13 cellular contexts compared by ENCODE assay signal in the genomic region with DNA sequence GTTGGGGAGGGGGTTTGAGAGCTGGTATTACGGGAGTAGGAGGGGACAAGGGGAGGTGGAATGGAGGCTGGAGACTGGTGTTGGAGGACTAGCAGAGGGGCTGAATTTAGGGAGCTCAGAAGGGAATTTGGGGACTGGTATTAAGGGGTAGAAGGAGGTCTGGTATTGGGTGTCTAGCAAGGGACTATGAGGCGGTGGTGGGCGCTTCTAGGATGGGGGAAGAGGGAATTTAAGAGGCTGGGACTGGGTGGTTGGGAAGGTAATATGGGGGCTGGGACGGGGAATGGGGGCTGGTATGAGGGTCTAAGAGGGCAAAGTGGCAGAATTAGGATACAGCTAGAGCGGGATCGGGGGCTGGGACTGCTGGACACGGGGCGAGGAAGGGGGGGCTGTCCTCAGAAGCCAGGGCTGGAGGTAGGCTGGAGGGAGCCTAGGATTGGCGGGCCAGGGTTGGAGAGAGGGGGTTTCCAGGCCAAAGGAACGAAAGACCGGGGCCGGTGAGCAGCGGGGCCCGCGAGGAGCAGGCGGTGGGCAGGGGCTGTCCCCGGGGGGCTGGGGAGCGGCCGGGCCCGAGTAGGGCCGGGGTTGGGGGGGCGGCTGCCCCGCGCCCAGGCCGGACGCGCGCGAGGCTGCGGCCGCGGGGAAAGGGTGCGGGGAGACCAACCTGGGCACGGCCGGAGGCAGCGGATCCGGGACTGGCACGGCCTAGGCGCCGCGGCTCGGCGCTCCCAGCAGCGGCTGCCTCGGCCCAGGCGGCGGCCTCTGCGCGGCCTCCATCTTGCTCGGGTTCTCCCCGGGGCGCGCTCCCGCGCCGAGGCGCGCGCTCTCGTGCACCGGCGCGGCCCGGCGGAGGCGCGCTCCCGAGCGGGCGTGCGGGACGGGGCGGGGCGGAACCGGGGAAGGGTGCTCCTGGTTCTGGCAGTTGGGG. TPM values are rescaled to one million over a fixed set of nuclear protein-coding genes. Genes with fewer than 3 reads are reported as not detected.
DNase-seq lines count a peak whose midpoint lies in the region; ATAC-seq and TF ChIP-seq lines count a peak whose summit lies in the region.
"Had no signal": no experiment of that assay in that cellular context is flagged by ENCODE, and none has a peak within 500 bp of the region (broad histone marks: within the 10 kb centered on the region; RNA-seq: fewer than 3 reads in every experiment).

A gene (minus strand): TSS at position 802 of the 928 bp plus-strand sequence. CDS start 1,143 bp downstream, outside the sequence.

- peak within 1 kb of the TSS; percentile 39 for H3K4me3 ChIP-seq in HL-60 (replicated peaks; ENCODE audit: insufficient read depth, low read length)
- H3K4me3 ChIP-seq in osteoblast (ENCODE audit: insufficient read depth, low read length): no peak within 1 kb of the TSS
- H3K4me3 ChIP-seq: right atrium auricular region had no signal

- no peaks in the 10 kb centered on the region for H3K79me2 ChIP-seq in osteoblast (ENCODE audit: insufficient read depth, low read length)

- no peak within 1 kb of the TSS for H3K27ac Mint-ChIP-seq in effector memory CD8-positive, alpha-beta T cell

- H3K27me3 Mint-ChIP-seq in effector memory CD8-positive, alpha-beta T cell: peaks cover 70 to 77% of the 10 kb centered on the region in 2 donors

- TF ChIP-seq CTCF in HL-60 (IDR thresholded peaks at IDR 0.05; ENCODE audit: insufficient read depth, low read length) (no peak), osteoblast (IDR thresholded peaks at IDR 0.05; ENCODE audit: extremely low read depth, low read depth, low read length) (no peak)

- H3K9me3 ChIP-seq in ES-I3 (ENCODE audit: control insufficient read depth, insufficient read depth, low read length): no peaks in the 10 kb centered on the region
- no peaks in the 10 kb centered on the region for H3K9me3 ChIP-seq in osteoblast (ENCODE audit: low read depth, low read length)
- H3K9me3 ChIP-seq: right atrium auricular region had no signal

- no peaks in the 10 kb centered on the region for H4K20me1 ChIP-seq in osteoblast (ENCODE audit: insufficient read depth, low read length)

- H3K4me1 ChIP-seq in ES-I3 (ENCODE audit: insufficient read depth, low read length) (peaks cover 12% of the 10 kb centered on the region; the same call in 1 of the 2 replicates), osteoblast (ENCODE audit: insufficient read depth, low read length) (no peaks in the 10 kb centered on the region)
- H3K4me1 ChIP-seq: right atrium auricular region had no signal

- DNase-seq in HL-60 (ENCODE audit: low read depth in 1 of 2, low spot score in 1 of 2): no peak
- no peak for DNase-seq in effector memory CD8-positive, alpha-beta T cell
- DNase-seq in osteoblast (ENCODE audit: insufficient read length, low spot score, missing footprints): peak; percentile 72
- DNase-seq in Right ventricle myocardium inferior (ENCODE audit: missing footprints): no peak
- DNase-seq: activated naive CD4-positive, alpha-beta T cell treated with anti-CD3 and anti-CD28 coated beads, Interleukin-2, amount 50 U/mL, for 16 hours; NCI-H1105; T1000 had no signal

- peaks cover 6 to 11% of the 10 kb centered on the region in 2 donors for H3K4me1 Mint-ChIP-seq in effector memory CD8-positive, alpha-beta T cell (ENCODE audit: low read depth in 2 of 2)

- H3K4me3 Mint-ChIP-seq in effector memory CD8-positive, alpha-beta T cell: peak within 1 kb of the TSS; percentile 9 to 33

- H3K36me3 Mint-ChIP-seq in effector memory CD8-positive, alpha-beta T cell (ENCODE audit: insufficient read depth): no peaks in the 10 kb centered on the region

- H3K27me3 ChIP-seq in HL-60 (ENCODE audit: insufficient read depth, poor library complexity, severe bottlenecking) (peaks cover 7% of the 10 kb centered on the region), osteoblast (ENCODE audit: insufficient read depth, low read length) (peaks cover 9% of the 10 kb centered on the region)

- no peak within 1 kb of the TSS for H3K4me2 ChIP-seq in osteoblast (ENCODE audit: insufficient read depth, low read length)

- ATAC-seq in effector memory CD8-positive, alpha-beta T cell (replicated peaks): no peak
- ATAC-seq in GM18873 (IDR thresholded peaks at IDR 0.05; ENCODE audit: low FRiP score, unreplicated experiment): no peak
- ATAC-seq in Right ventricle myocardium inferior: no peak
- ATAC-seq in GM18868 (IDR thresholded peaks at IDR 0.05; ENCODE audit: unreplicated experiment): no peak

- no peaks in the 10 kb centered on the region for H3K36me3 ChIP-seq in ES-I3 (ENCODE audit: insufficient read depth, low read length)
- H3K36me3 ChIP-seq in osteoblast (ENCODE audit: insufficient read depth, low read length): no peaks in the 10 kb centered on the region
- H3K36me3 ChIP-seq: right atrium auricular region had no signal

- H2AFZ ChIP-seq in osteoblast (ENCODE audit: low read length): no peak within 1 kb of the TSS

- H3K9me3 Mint-ChIP-seq in effector memory CD8-positive, alpha-beta T cell: peaks cover 2 to 5% of the 10 kb centered on the region in 2 donors

- no peak within 1 kb of the TSS for H3K27ac ChIP-seq in HL-60 (replicated peaks)
- H3K27ac ChIP-seq in osteoblast (ENCODE audit: low read depth, low read length): no peak within 1 kb of the TSS
- H3K27ac ChIP-seq: right atrium auricular region had no signal

- intact Hi-C loops in Right ventricle myocardium inferior (cut with DNase I): no loop called here

- peak within 1 kb of the TSS; percentile 52; the same call in 1 of the 2 replicates for H3K9ac ChIP-seq in ES-I3 (ENCODE audit: low read depth, low read length)

RNA-seq across cellular contexts. Expression of the gene that starts here (rescaled TPM):
- total RNA-seq in osteoblast (under 0.01 TPM in 1 of 2 replicates, not detected in the other), Right ventricle myocardium inferior (not detected)
- total RNA-seq: esophagus mucosa, HT-29, right atrium auricular region had no signal

Comparison
In these comparisons a context has a peak if more than half of its experiments do, and no peak if none do; other contexts are left out.
1. Peak in DNase-seq in osteoblast; RNA of the gene not detected or under 1 TPM.